In the genomic region with DNA sequence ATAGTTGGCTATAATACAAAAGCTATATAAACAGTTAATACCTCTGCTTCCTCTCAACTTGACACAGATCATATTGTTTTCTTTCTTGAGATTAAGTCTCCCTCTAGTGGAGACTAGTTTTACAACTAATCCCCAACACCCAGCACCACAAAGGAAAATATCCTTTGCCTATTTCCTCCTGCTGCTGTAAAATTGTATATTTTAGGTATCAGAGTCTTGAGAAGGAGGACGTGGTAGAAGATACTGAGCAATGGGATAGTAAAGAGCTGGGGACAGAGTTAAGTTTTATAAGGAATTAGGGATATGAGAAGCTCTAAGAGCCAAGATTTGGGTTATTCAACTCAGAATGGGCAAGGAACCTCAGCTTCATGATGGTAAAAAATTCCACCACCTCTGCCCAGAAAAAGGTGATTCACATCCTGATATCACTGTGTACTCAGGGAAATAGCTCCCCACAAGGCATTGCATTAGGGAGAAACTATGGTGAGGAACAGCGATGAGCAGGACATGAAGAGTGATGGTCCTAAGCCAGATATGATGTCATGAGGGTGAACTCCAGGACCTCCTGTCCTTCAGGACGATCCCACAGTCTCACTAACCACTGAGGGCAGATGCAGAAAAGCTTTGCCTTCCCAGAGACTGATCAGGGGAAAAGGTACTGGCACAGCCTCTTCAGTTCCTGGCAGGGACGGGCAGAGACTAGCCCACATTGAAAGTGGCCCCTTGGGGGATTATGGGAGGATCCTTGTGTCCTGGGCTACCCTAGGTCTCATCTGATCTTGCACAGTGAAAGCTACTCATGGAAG, we compare ENCODE assay signal across 8 cellular contexts. TPM values are rescaled to one million over a fixed set of nuclear protein-coding genes. Genes with fewer than 3 reads are reported as not detected.
A peak's percentile ranks its signal among the peaks of the same experiment; 100 is the strongest.
DNase-seq lines count a peak whose midpoint lies in the region; ATAC-seq, FAIRE-seq and TF ChIP-seq lines count a peak whose summit lies in the region.

No MANE protein-coding gene starts in this region.

- no peak for TF ChIP-seq POLR2A in GM12878 (IDR thresholded peaks at IDR 0.05; ENCODE audit: low read depth, low read length)
- no peak for TF ChIP-seq POLR2A in spleen (IDR thresholded peaks at IDR 0.05)

- TF ChIP-seq CTCF in Calu3 (IDR thresholded peaks at IDR 0.05; ENCODE audit: unreplicated experiment) (peak; percentile 50), HFFc6 (IDR thresholded peaks at IDR 0.05) (peak; percentile 86), GM12878 (IDR thresholded peaks at IDR 0.05 in 2 of 3, conservative IDR thresholded peaks at IDR 0.05 in 1 of 3; ENCODE audit: control insufficient read depth in 2 of 3, extremely low read depth in 1 of 3, insufficient read depth in 1 of 3, low read depth in 3 of 3, low read length in 3 of 3) (peak; percentile 39 to 75 (median 54); a peak in 5 of 6 replicates), spleen (IDR thresholded peaks at IDR 0.05 in 8 of 11, conservative IDR thresholded peaks at IDR 0.05 in 3 of 11) (peak; percentile 47 to 86 (median 74))

- peak; percentile 92 for FAIRE-seq in GM12878 (lab: Jason Lieb, UNC)

- no peaks in the 10 kb centered on the region; the same call in 2 of the 3 replicates for H3K9me3 ChIP-seq in GM12878 (replicated peaks; ENCODE audit: control insufficient read depth, insufficient read depth, low read length)
- no peaks in the 10 kb centered on the region for H3K9me3 ChIP-seq in spleen

- H3K36me3 Mint-ChIP-seq in Calu3 (ENCODE audit: insufficient read depth, unreplicated experiment): no peaks in the 10 kb centered on the region
- H3K36me3 Mint-ChIP-seq in HFFc6 (ENCODE audit: low read depth): no peaks in the 10 kb centered on the region

- ATAC-seq in GM12878 (peak; percentile 94), GM19328 (IDR thresholded peaks at IDR 0.05; ENCODE audit: unreplicated experiment) (no peak)

- H3K27me3 Mint-ChIP-seq in Calu3 (ENCODE audit: unreplicated experiment) (no peaks in the 10 kb centered on the region), HFFc6 (ENCODE audit: insufficient read depth) (no peaks in the 10 kb centered on the region; the same call in 1 of the 2 replicates)

- H3K27me3 ChIP-seq in GM12878 (replicated peaks in 1 of 2; ENCODE audit: control insufficient read depth in 2 of 2, insufficient read depth in 2 of 2, low read length in 1 of 2): no peaks in the 10 kb centered on the region
- H3K27me3 ChIP-seq in spleen (replicated peaks in 1 of 7): no peaks in the 10 kb centered on the region

- H3K27ac Mint-ChIP-seq in Calu3 (ENCODE audit: unreplicated experiment): no peak overlapping the region
- peak overlapping the region; percentile 88 for H3K27ac Mint-ChIP-seq in HFFc6

- no peaks in the 10 kb centered on the region for H3K9me3 Mint-ChIP-seq in Calu3 (ENCODE audit: low read depth, unreplicated experiment)
- H3K9me3 Mint-ChIP-seq in HFFc6: no peaks in the 10 kb centered on the region

- H3K79me2 ChIP-seq in GM12878 (ENCODE audit: control insufficient read depth, insufficient read depth, low read length): no peaks in the 10 kb centered on the region

- DNase-seq in Calu3 (no peak), HFFc6 (peak; percentile 72), NCI-H524 treated with DMSO at 0.1 percent for 48 hours (lab: John Stamatoyannopoulos, UW) (peak; percentile 22), GM12878 (ENCODE audit: low read depth, low spot score) (no peak), iPS-NIHi7 (ENCODE audit: extremely low spot score) (peak; percentile 31), spleen (no peak)
- DNase-seq in activated effector memory CD4-positive, alpha-beta T cell treated with Interleukin-2 at 50 U/mL for 16 hours: no peak

- POLR2A ChIA-PET in GM12878 (lab: Charles Lee): interaction anchor here (2.0 to 2.1 kb wide), 2 partner anchors 157 to 217 kb away, joined by 6 to 7 read pairs; a partner anchor contains a TSS

- peak; percentile 78 for TF ChIP-seq RAD21 in GM12878 (IDR thresholded peaks at IDR 0.05; ENCODE audit: insufficient read depth, low read depth, low read length)

- CTCF ChIA-PET in Calu3 (lab: Charles Lee): interaction anchor here (0.6 to 2.0 kb wide), 9 partner anchors 19 to 216 kb away, joined by 3 to 26 read pairs (median 4); a partner anchor contains a TSS
- CTCF ChIA-PET in GM12878 (lab: Yijun Ruan, JAX): interaction anchor here (0.7 to 10.4 kb wide), 61 partner anchors 8 to 392 kb away, joined by 3 to 204 read pairs (median 5); a partner anchor contains a TSS

- no peaks in the 10 kb centered on the region for H4K20me1 ChIP-seq in GM12878 (ENCODE audit: control insufficient read depth, insufficient read depth)

- intact Hi-C loops in Calu3 (cut with micrococcal nuclease; ENCODE audit: unreplicated experiment): loop anchor here (1.0 to 5.0 kb wide), 3 partner anchors 155 to 190 kb away; no protein-coding TSS in a partner anchor
- intact Hi-C loops in GM12878 (cut with micrococcal nuclease; ENCODE audit: unreplicated experiment): loop anchor here (1.0 to 5.0 kb wide), 5 partner anchors 70 to 190 kb away; a partner anchor contains a TSS
- intact Hi-C loops in spleen (cut with DNase I; ENCODE audit: low total_unique reads): no loop called here

- H3K4me3 Mint-ChIP-seq in Calu3 (ENCODE audit: low read depth, unreplicated experiment) (no peak overlapping the region), HFFc6 (peak overlapping the region; percentile 78)

- RAD21 ChIA-PET in GM12878 (lab: Charles Lee; ENCODE audit: unreplicated experiment): interaction anchor here (0.5 to 6.1 kb wide), 29 partner anchors 9 to 371 kb away, joined by 3 to 77 read pairs (median 4); a partner anchor contains a TSS

- no peak overlapping the region for H3K27ac ChIP-seq in GM12878 (ENCODE audit: control insufficient read depth, insufficient read depth)
- H3K27ac ChIP-seq in spleen: peak overlapping the region in 2 of 8 donors; percentile 39 to 49

- no peak overlapping the region for H3K4me2 ChIP-seq in GM12878 (ENCODE audit: control insufficient read depth, insufficient read depth)

- 35% methylated on average over 4 of the region's 4 CpGs for WGBS in GM12878 (ENCODE audit: insufficient coverage, insufficient replicate concordance, low lambda C conversion rate, missing lambda C conversion rate)
- WGBS in spleen, 5 donors: 31 to 44% (median 39%) methylated on average over 4 of the region's 4 CpGs

- BruUV-seq in Calu3 (replicated peaks; lab: Mats Ljungman, UMichigan) (no TSS peak), GM12878 (replicated peaks; lab: Mats Ljungman, UMichigan) (no TSS peak)

- no peak overlapping the region for H3K9ac ChIP-seq in GM12878 (ENCODE audit: control insufficient read depth, insufficient read depth, low read length)

- no peak for TF ChIP-seq EP300 in GM12878 (IDR thresholded peaks at IDR 0.05; ENCODE audit: borderline replicate concordance in 1 of 2, control insufficient read depth in 1 of 2, low read depth in 2 of 2, low read length in 2 of 2)

- in situ Hi-C loops in GM12878 (cut with MboI): loop anchor here (5.0 kb wide), 1 partner anchor 155 kb away; a partner anchor contains a TSS

- SMC1A ChIA-PET in GM12878 (lab: Charles Lee; ENCODE audit: uncharacterized antibody, unreplicated experiment): interaction anchor here (0.6 to 6.9 kb wide), 36 partner anchors 8 to 385 kb away, joined by 3 to 72 read pairs (median 5); a partner anchor contains a TSS

- no peak overlapping the region for H3K4me3 ChIP-seq in GM12878
- no peak overlapping the region for H3K4me3 ChIP-seq in spleen

- H3K36me3 ChIP-seq in GM12878 (ENCODE audit: control insufficient read depth in 2 of 2, insufficient read depth in 2 of 2, low read length in 1 of 2): no peaks in the 10 kb centered on the region
- H3K36me3 ChIP-seq in spleen: no peaks in the 10 kb centered on the region

- peaks cover 14% of the 10 kb centered on the region; the same call in 1 of the 2 replicates for H3K4me1 ChIP-seq in GM12878 (ENCODE audit: control insufficient read depth, insufficient read depth, low read length)
- peaks cover 6 to 30% (median 21%) of the 10 kb centered on the region in 6 donors for H3K4me1 ChIP-seq in spleen

- H3K4me1 Mint-ChIP-seq in Calu3 (ENCODE audit: low read depth, unreplicated experiment) (peaks cover 9% of the 10 kb centered on the region), HFFc6 (ENCODE audit: low read depth) (peaks cover 22% of the 10 kb centered on the region)

- peak overlapping the region; percentile 39; the same call in 1 of the 2 replicates for H2AFZ ChIP-seq in GM12878 (ENCODE audit: control insufficient read depth, low read depth, low read length)

TF ChIP-seq in GM12878, 131 proteins besides CTCF, POLR2A, EP300 and RAD21:
- TF ChIP-seq SMC3 (IDR thresholded peaks at IDR 0.05; ENCODE audit: borderline replicate concordance, low read length) (peak; percentile 64; the same call in 1 of the 2 replicates), SUZ12 (IDR thresholded peaks at IDR 0.05; ENCODE audit: unreplicated experiment) (no peak)

RNA-seq across cellular contexts. Expression of a gene that starts 14.7 kb away (rescaled TPM):
- total RNA-seq in Calu3 (2022) (not detected in 2 replicates), GM12878 (2014; rRNA removed) (not detected in 2 replicates), GM12878 (2014; rRNA removed; fragmentation: Illumina TruSeq; extraction: Trizol) (not detected in 2 replicates), GM12878 (2021) (not detected in 2 replicates), spleen (not detected)
- not detected for total RNA-seq in HFFc6 (2021; fragmentation: NEBNext Ultra II Directional; extraction: Animal tissue kit (Norgen Biotek cat#: 25700))
- total RNA-seq in GM12878 (2013; cell fraction: nucleolus; rRNA removed): not detected in 2 replicates
- polyA plus RNA-seq in GM12878 (2011; ENCODE audit: low read depth): not detected
- polyA plus RNA-seq in GM12878 (2011; rRNA removed) (not detected in 2 replicates), GM12878 (2014; fragmentation: Illumina TruSeq; extraction: Trizol) (not detected in 2 replicates), GM12878 (2014; fragmentation: Nextera tagmentation; extraction: Ambion mirVana) (not detected), GM12878 (2014; rRNA removed) (not detected in 2 replicates), GM12878 (2016; fragmentation: Nextera tagmentation; extraction: Ambion mirVana) (not detected), spleen (not detected)
- polyA plus RNA-seq in GM12878 (2011; cell fraction: cytosol; rRNA removed): not detected in 2 replicates
- polyA plus RNA-seq in GM12878 (2011; cell fraction: nucleus; rRNA removed): not detected in 2 replicates
- not detected in 2 replicates for polyA plus RNA-seq in GM12878 (2012)
- not detected in 2 replicates for polyA minus RNA-seq in GM12878 (2011; rRNA and poly(A)+ RNA removed)
- not detected in 2 replicates for polyA minus RNA-seq in GM12878 (2011; cell fraction: cytosol; rRNA and poly(A)+ RNA removed)
- not detected in 2 replicates for polyA minus RNA-seq in GM12878 (2011; cell fraction: nucleus; rRNA and poly(A)+ RNA removed)

Comparison
In these comparisons a context has a peak if more than half of its experiments do, and no peak if none do; other contexts are left out.
1. DNase-seq: peak in HFFc6 (single experiment), NCI-H524 treated with DMSO at 0.1 percent for 48 hours (single experiment) and iPS-NIHi7 (single experiment); none in Calu3 (single experiment), GM12878 (single experiment), spleen (single experiment) and activated effector memory CD4-positive, alpha-beta T cell treated with Interleukin-2 at 50 U/mL for 16 hours (single experiment).
2. Peak in every context shown above with its lines, with median percentiles within 50 percentile points of each other: CTCF ChIP-seq.